In genomic region chr3:141795719-141796435, GRCh38 we compare ENCODE assay signal across 8 cellular contexts. TPM values are rescaled to one million over a fixed set of nuclear protein-coding genes. Genes with fewer than 3 reads are reported as not detected.
DNase-seq lines count a peak whose midpoint lies in the region; ATAC-seq and TF ChIP-seq lines count a peak whose summit lies in the region.

No MANE protein-coding gene starts in this region.

- peak; percentile 14 for ATAC-seq in GM18520 (IDR thresholded peaks at IDR 0.05; ENCODE audit: unreplicated experiment)
- peak; percentile 44 for ATAC-seq in activated naive CD8-positive, alpha-beta T cell treated with anti-CD3 and anti-CD28 coated beads, Interleukin-2, amount 50 U/mL, for 24 hours
- peak; percentile 37 to 39 for ATAC-seq in naive B cell (ENCODE audit: low read depth in 2 of 2)

- no peaks in the 10 kb centered on the region for H3K27me3 Mint-ChIP-seq in activated naive CD8-positive, alpha-beta T cell treated with anti-CD3 and anti-CD28 coated beads, Interleukin-2, amount 50 U/mL, for 24 hours
- no peaks in the 10 kb centered on the region for H3K27me3 Mint-ChIP-seq in naive B cell

- POLR2A ChIA-PET in HEK293T (lab: Yijun Ruan, JAX) = no interaction called here

- CTCF ChIA-PET in HEK293T (lab: Yijun Ruan, JAX) = no interaction called here

- DNase-seq in NCI-H82 (lab: John Stamatoyannopoulos, UW) = peak; percentile 89
- DNase-seq in activated naive CD8-positive, alpha-beta T cell treated with anti-CD3 and anti-CD28 coated beads, Interleukin-2, amount 50 U/mL, for 24 hours = peak; percentile 53
- DNase-seq in naive B cell = peak; percentile 12
- no peak for DNase-seq in HEK293T (ENCODE audit: extremely low spot score)
- no peak for DNase-seq in COR-L47 (lab: John Stamatoyannopoulos, UW)
- DNase-seq in NCI-H526 (lab: John Stamatoyannopoulos, UW) = no peak
- DNase-seq in NCI-H2171 treated with DMSO at 0.1 percent for 48 hours (lab: John Stamatoyannopoulos, UW) = no peak

- peak overlapping the region; percentile 83 for H3K4me3 Mint-ChIP-seq in activated naive CD8-positive, alpha-beta T cell treated with anti-CD3 and anti-CD28 coated beads, Interleukin-2, amount 50 U/mL, for 24 hours
- H3K4me3 Mint-ChIP-seq in naive B cell = peak overlapping the region in 6 of 8 donors; percentile 0 to 92 (median 86)

- H3K4me1 Mint-ChIP-seq in activated naive CD8-positive, alpha-beta T cell treated with anti-CD3 and anti-CD28 coated beads, Interleukin-2, amount 50 U/mL, for 24 hours = peaks cover 54% of the 10 kb centered on the region
- peaks cover 37 to 48% (median 39%) of the 10 kb centered on the region in 3 donors for H3K4me1 Mint-ChIP-seq in naive B cell

- H3K9me3 Mint-ChIP-seq in activated naive CD8-positive, alpha-beta T cell treated with anti-CD3 and anti-CD28 coated beads, Interleukin-2, amount 50 U/mL, for 24 hours = no peaks in the 10 kb centered on the region
- H3K9me3 Mint-ChIP-seq in naive B cell = peaks cover 0 to 5% (median 0%) of the 10 kb centered on the region in 7 donors

- peak overlapping the region; percentile 98 for H3K27ac Mint-ChIP-seq in activated naive CD8-positive, alpha-beta T cell treated with anti-CD3 and anti-CD28 coated beads, Interleukin-2, amount 50 U/mL, for 24 hours
- peak overlapping the region in 3 of 6 donors; percentile 60 to 82 (median 72) for H3K27ac Mint-ChIP-seq in naive B cell

- H3K36me3 Mint-ChIP-seq in activated naive CD8-positive, alpha-beta T cell treated with anti-CD3 and anti-CD28 coated beads, Interleukin-2, amount 50 U/mL, for 24 hours (ENCODE audit: low read depth) = peaks cover 3% of the 10 kb centered on the region
- no peaks in the 10 kb centered on the region for H3K36me3 Mint-ChIP-seq in naive B cell

TF ChIP-seq in HEK293T, 16 proteins besides CTCF, POLR2A, EP300 and RAD21:
- TF ChIP-seq HDGF (IDR thresholded peaks at IDR 0.05; ENCODE audit: borderline replicate concordance) (no peak), ELF4 (IDR thresholded peaks at IDR 0.05) (no peak)
TF ChIP-seq in HEK293T: peak in this region for 0.

RNA-seq across cellular contexts. Expression of gene GRK7, which starts 32.7 kb away (rescaled TPM):
- polyA plus RNA-seq in naive B cell (ENCODE audit: low read depth in 6 of 6) = under 1 TPM in 2 of 6 donors, not detected in 4; 0.08 to 0.29 TPM

RNA-seq across cellular contexts. Expression of gene RNF7, which starts 57.8 kb away (rescaled TPM):
- polyA plus RNA-seq in naive B cell (ENCODE audit: low read depth in 6 of 6) = 100 to 1,000 TPM; 108 to 190 (median 120) TPM

Comparison
In these comparisons a context has a peak if more than half of its experiments do, and no peak if none do; other contexts are left out.
1. DNase-seq: peak in NCI-H82 (single experiment), activated naive CD8-positive, alpha-beta T cell treated with anti-CD3 and anti-CD28 coated beads, Interleukin-2, amount 50 U/mL, for 24 hours (single experiment) and naive B cell (single experiment); none in HEK293T (single experiment), COR-L47 (single experiment), NCI-H526 (0 of 2) and NCI-H2171 treated with DMSO at 0.1 percent for 48 hours (single experiment).
2. Peak in every context shown above with its lines, with median percentiles within 50 percentile points of each other: ATAC-seq.